In the genomic region with DNA sequence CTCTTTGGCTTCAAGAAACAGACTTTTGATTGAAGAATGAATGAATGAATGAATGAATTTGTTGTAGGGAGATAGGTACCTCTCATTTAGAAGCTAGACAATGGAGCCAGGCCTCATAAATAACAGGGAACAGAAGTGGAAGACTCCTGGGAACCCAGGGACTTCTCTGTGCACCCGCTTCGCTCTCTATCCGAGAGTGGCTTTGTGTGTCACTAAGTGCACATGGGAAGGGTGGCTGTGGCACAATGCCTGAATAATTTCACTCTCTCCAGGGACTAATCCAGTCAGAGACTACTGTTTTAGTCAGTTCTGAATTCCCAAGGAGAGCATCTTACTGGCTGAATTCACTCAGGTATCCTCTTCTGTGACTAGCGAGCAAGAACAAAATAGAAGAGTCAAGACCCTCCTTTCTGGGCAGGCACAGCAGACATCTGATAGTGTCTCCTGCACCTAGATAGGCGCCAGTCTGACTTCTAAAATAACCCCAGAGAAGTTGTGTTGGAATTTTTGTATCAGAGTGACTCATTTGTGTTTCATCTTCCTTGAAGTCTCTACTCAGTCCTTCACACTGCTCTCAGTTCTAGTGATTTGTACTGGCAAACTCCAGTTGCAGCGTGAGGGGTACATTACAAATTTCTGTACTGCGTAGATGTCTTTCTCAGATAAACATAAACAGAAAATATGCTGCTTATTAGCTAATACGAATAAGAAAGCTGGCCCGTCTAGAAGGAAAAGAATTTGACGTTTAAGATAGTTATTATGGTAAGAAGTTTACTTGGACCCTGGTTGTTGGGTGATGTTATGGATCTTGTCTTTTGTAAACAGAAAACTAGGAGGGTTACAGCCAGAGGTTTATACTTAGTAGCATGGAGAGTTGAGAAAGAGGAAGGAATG, we compare ENCODE assay signal across 9 cellular contexts. TPM values are rescaled to one million over a fixed set of nuclear protein-coding genes. Genes with fewer than 3 reads are reported as not detected.
DNase-seq lines count a peak whose midpoint lies in the region; ATAC-seq lines count a peak whose summit lies in the region.
"Had no signal": no experiment of that assay in that cellular context is flagged by ENCODE, and none has a peak within 500 bp of the region (broad histone marks: within the 10 kb centered on the region; RNA-seq: fewer than 3 reads in every experiment).

No MANE protein-coding gene starts in this region.

- ATAC-seq in Right ventricle myocardium superior (ENCODE audit: poor library complexity) (peak; percentile 48), left ventricle myocardium superior (peak; percentile 80), HG03097 (IDR thresholded peaks at IDR 0.05; ENCODE audit: low FRiP score, unreplicated experiment) (no peak), HG03095 (IDR thresholded peaks at IDR 0.05; ENCODE audit: unreplicated experiment) (no peak), GM19463 (IDR thresholded peaks at IDR 0.05; ENCODE audit: unreplicated experiment) (no peak)

- intact Hi-C loops in Right ventricle myocardium superior (cut with DNase I) (no loop called here), cardiac septum (cut with DNase I) (no loop called here), left ventricle myocardium superior (cut with micrococcal nuclease) (no loop called here)

- DNase-seq in Right ventricle myocardium superior (no peak), cardiac septum (ENCODE audit: low spot score) (no peak), amniotic epithelial cell (ENCODE audit: low read depth) (peak; percentile 87), left ventricle myocardium superior (no peak), ureter (ENCODE audit: low spot score) (no peak)
- DNase-seq: NCI-H2171 treated with DMSO at 0.1 percent for 48 hours had no signal

RNA-seq across cellular contexts. Expression of a gene that starts 34.0 kb away (rescaled TPM):
- total RNA-seq in Right ventricle myocardium superior: 34.2 TPM
- total RNA-seq in cardiac septum: 51.3 TPM
- total RNA-seq in left ventricle myocardium superior: 32.5 TPM
- total RNA-seq in ureter: 75.7 TPM

Comparison
In these comparisons a context has a peak if more than half of its experiments do, and no peak if none do; other contexts are left out.
1. ATAC-seq: peak in Right ventricle myocardium superior (single experiment) and left ventricle myocardium superior (single experiment); none in HG03097 (single experiment), HG03095 (single experiment) and GM19463 (single experiment).